Comparison of ENCODE assay signal across 25 cellular contexts in the genomic region with DNA sequence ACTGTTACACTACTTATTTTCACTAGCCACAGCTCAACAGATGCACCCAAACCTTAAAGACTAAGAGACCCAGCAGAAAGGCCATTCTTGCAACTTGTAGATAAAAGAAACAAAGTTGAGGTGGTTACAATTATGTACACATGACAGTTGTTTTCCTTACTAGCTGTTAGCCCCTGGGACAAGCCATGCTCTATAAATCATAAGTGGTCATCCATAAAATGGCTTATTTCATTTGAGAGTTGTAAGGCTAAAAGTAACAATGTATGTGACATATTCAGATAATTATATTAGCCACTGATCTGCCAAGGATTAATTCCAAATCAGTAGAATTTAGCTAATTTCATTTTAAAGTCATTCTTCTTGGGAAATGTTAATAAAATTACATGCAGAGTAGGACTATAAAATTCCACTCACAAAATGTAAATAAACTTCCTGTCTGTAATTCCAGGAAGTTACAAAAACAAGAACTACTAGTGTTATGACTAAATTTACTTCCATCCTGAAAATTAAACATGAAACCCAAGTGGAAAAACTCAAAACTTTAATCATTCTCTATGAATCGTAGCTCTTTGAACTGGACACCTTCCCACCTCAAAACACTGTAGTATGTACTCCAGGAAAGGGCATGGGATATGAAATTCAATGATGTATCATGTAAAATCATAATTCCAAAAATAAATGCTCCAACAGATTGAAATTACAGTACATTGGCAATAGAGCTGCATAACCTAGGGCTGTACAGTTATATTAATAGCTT. TPM values are rescaled to one million over a fixed set of nuclear protein-coding genes. Genes with fewer than 3 reads are reported as not detected.
DNase-seq lines count a peak whose midpoint lies in the region; ATAC-seq and TF ChIP-seq lines count a peak whose summit lies in the region.
"Had no signal": no experiment of that assay in that cellular context is flagged by ENCODE, and none has a peak within 500 bp of the region (broad histone marks: within the 10 kb centered on the region; RNA-seq: fewer than 3 reads in every experiment).

No MANE protein-coding gene starts in this region.

- no peaks in the 10 kb centered on the region for H3K9me3 ChIP-seq in sigmoid colon
- H3K9me3 ChIP-seq: BLaER1, ovary, upper lobe of left lung had no signal

- H3K27me3 ChIP-seq in sigmoid colon = no peaks in the 10 kb centered on the region
- H3K27me3 ChIP-seq: BLaER1, foreskin keratinocyte, ovary, upper lobe of left lung had no signal

- H3K4me3 ChIP-seq in sigmoid colon = no peak overlapping the region
- H3K4me3 ChIP-seq: BLaER1, GM12878, ovary, upper lobe of left lung had no signal

- TF ChIP-seq POLR2A in sigmoid colon (IDR thresholded peaks at IDR 0.05) = no peak

- no peak for TF ChIP-seq EP300 in sigmoid colon (IDR thresholded peaks at IDR 0.05)

- H3K27me3 Mint-ChIP-seq in activated CD8-positive, alpha-beta memory T cell treated with anti-CD3 and anti-CD28 coated beads, Interleukin-2, amount 10 ng/mL, durations not matched to agents 7 days and 5 days = no peaks in the 10 kb centered on the region
- H3K27me3 Mint-ChIP-seq in activated naive CD8-positive, alpha-beta T cell treated with anti-CD3 and anti-CD28 coated beads, Interleukin-2, amount 10 ng/mL, durations not matched to agents 7 days and 5 days = no peaks in the 10 kb centered on the region
- H3K27me3 Mint-ChIP-seq: T-helper 17 cell had no signal

- H3K27ac Mint-ChIP-seq in activated CD8-positive, alpha-beta memory T cell treated with anti-CD3 and anti-CD28 coated beads, Interleukin-2, amount 10 ng/mL, durations not matched to agents 7 days and 5 days = peak overlapping the region; percentile 39
- H3K27ac Mint-ChIP-seq in activated naive CD8-positive, alpha-beta T cell treated with anti-CD3 and anti-CD28 coated beads, Interleukin-2, amount 10 ng/mL, durations not matched to agents 7 days and 5 days = peak overlapping the region; percentile 32
- H3K27ac Mint-ChIP-seq: T-helper 17 cell had no signal

- peaks cover 27% of the 10 kb centered on the region for H3K4me1 Mint-ChIP-seq in activated CD8-positive, alpha-beta memory T cell treated with anti-CD3 and anti-CD28 coated beads, Interleukin-2, amount 10 ng/mL, durations not matched to agents 7 days and 5 days
- H3K4me1 Mint-ChIP-seq in activated naive CD8-positive, alpha-beta T cell treated with anti-CD3 and anti-CD28 coated beads, Interleukin-2, amount 10 ng/mL, durations not matched to agents 7 days and 5 days = peaks cover 9% of the 10 kb centered on the region
- H3K4me1 Mint-ChIP-seq: nephron had no signal

- CTCF ChIA-PET in activated CD8-positive, alpha-beta memory T cell treated with anti-CD3 and anti-CD28 coated beads, Interleukin-2, amount 10 ng/mL, durations not matched to agents 7 days and 5 days (lab: Charles Lee) = interaction anchor here (0.9 to 1.9 kb wide), 2 partner anchors 9 to 11 kb away, joined by 3 to 8 read pairs; no protein-coding TSS in a partner anchor
- CTCF ChIA-PET in HEK293T (lab: Yijun Ruan, JAX) = interaction anchor here (0.6 to 1.4 kb wide), 6 partner anchors 10 to 133 kb away, joined by 3 read pairs; no protein-coding TSS in a partner anchor

- TF ChIP-seq CTCF in sigmoid colon (IDR thresholded peaks at IDR 0.05) = no peak

- H3K36me3 Mint-ChIP-seq in activated CD8-positive, alpha-beta memory T cell treated with anti-CD3 and anti-CD28 coated beads, Interleukin-2, amount 10 ng/mL, durations not matched to agents 7 days and 5 days = peaks cover 26% of the 10 kb centered on the region
- peaks cover 16% of the 10 kb centered on the region for H3K36me3 Mint-ChIP-seq in activated naive CD8-positive, alpha-beta T cell treated with anti-CD3 and anti-CD28 coated beads, Interleukin-2, amount 10 ng/mL, durations not matched to agents 7 days and 5 days

- peaks cover 0 to 21% (median 6%) of the 10 kb centered on the region in 4 donors for H3K36me3 ChIP-seq in sigmoid colon
- H3K36me3 ChIP-seq: ovary had no signal

- H3K4me1 ChIP-seq in sigmoid colon = peaks cover 0 to 17% (median 5%) of the 10 kb centered on the region in 4 donors

- no peak overlapping the region for H3K27ac ChIP-seq in sigmoid colon
- H3K27ac ChIP-seq: BLaER1, foreskin keratinocyte, ovary, RWPE1, upper lobe of left lung had no signal

- 59 to 64% methylated on average over 1 of the region's 1 CpG for WGBS in sigmoid colon, 2 donors

- H3K4me3 Mint-ChIP-seq in activated CD8-positive, alpha-beta memory T cell treated with anti-CD3 and anti-CD28 coated beads, Interleukin-2, amount 10 ng/mL, durations not matched to agents 7 days and 5 days = no peak overlapping the region
- H3K4me3 Mint-ChIP-seq in activated naive CD8-positive, alpha-beta T cell treated with anti-CD3 and anti-CD28 coated beads, Interleukin-2, amount 10 ng/mL, durations not matched to agents 7 days and 5 days = no peak overlapping the region
- H3K4me3 Mint-ChIP-seq: nephron, T-helper 17 cell had no signal

- DNase-seq in activated CD8-positive, alpha-beta memory T cell treated with anti-CD3 and anti-CD28 coated beads, Interleukin-2, amount 10 ng/mL, durations not matched to agents 7 days and 5 days = no peak
- DNase-seq in activated CD8-positive, alpha-beta memory T cell treated with anti-CD3 and anti-CD28 coated beads, Interleukin-2, amount 50 U/mL, for 4 hours = no peak
- no peak for DNase-seq in HEK293T (ENCODE audit: extremely low spot score)
- no peak for DNase-seq in activated naive CD8-positive, alpha-beta T cell treated with anti-CD3 and anti-CD28 coated beads, Interleukin-2, amount 10 ng/mL, durations not matched to agents 7 days and 5 days
- DNase-seq in sigmoid colon = peak; percentile 2
- DNase-seq in midbrain (lab: John Stamatoyannopoulos, UW) = no peak
- DNase-seq in glomerular visceral epithelial cell (ENCODE audit: extremely low spot score) = no peak
- DNase-seq: activated CD4-positive, alpha-beta T cell treated with anti-CD3 and anti-CD28 coated beads for 4 hours; activated CD8-positive, alpha-beta memory T cell treated with anti-CD3 and anti-CD28 coated beads, Interleukin-2, amount 50 U/mL, for 48 hours; amygdala; DND-41; effector memory CD4-positive, alpha-beta T cell; foreskin keratinocyte; NCI-H446; ovary; T-helper 17 cell; upper lobe of left lung had no signal

- intact Hi-C loops in sigmoid colon (cut with DNase I) = no loop called here

- ATAC-seq in activated CD8-positive, alpha-beta memory T cell treated with anti-CD3 and anti-CD28 coated beads, Interleukin-2, amount 10 ng/mL, durations not matched to agents 7 days and 5 days = no peak
- ATAC-seq in activated naive CD8-positive, alpha-beta T cell treated with anti-CD3 and anti-CD28 coated beads, Interleukin-2, amount 10 ng/mL, durations not matched to agents 7 days and 5 days (ENCODE audit: low read depth) = no peak
- no peak for ATAC-seq in GM21360 (IDR thresholded peaks at IDR 0.05; ENCODE audit: unreplicated experiment)
- ATAC-seq: foreskin keratinocyte, GM12878, T-helper 17 cell had no signal

- no peaks in the 10 kb centered on the region for H3K9me3 Mint-ChIP-seq in activated CD8-positive, alpha-beta memory T cell treated with anti-CD3 and anti-CD28 coated beads, Interleukin-2, amount 10 ng/mL, durations not matched to agents 7 days and 5 days (ENCODE audit: low read depth)
- H3K9me3 Mint-ChIP-seq in activated naive CD8-positive, alpha-beta T cell treated with anti-CD3 and anti-CD28 coated beads, Interleukin-2, amount 10 ng/mL, durations not matched to agents 7 days and 5 days = no peaks in the 10 kb centered on the region
- H3K9me3 Mint-ChIP-seq: nephron had no signal

- POLR2A ChIA-PET in HEK293T (lab: Yijun Ruan, JAX) = interaction anchor here (1.1 to 1.2 kb wide), 2 partner anchors 13 to 14 kb away, joined by 3 read pairs; a partner anchor contains a TSS
- POLR2A ChIA-PET in activated naive CD8-positive, alpha-beta T cell treated with anti-CD3 and anti-CD28 coated beads, Interleukin-2, amount 10 ng/mL, durations not matched to agents 7 days and 5 days (lab: Charles Lee) = interaction anchor here (1.1 to 2.5 kb wide), 3 partner anchors 9 to 17 kb away, joined by 4 to 11 read pairs (median 4); a partner anchor contains a TSS

TF ChIP-seq in HEK293T, 16 proteins besides CTCF, POLR2A, EP300 and RAD21:
- TF ChIP-seq HDGF (IDR thresholded peaks at IDR 0.05; ENCODE audit: borderline replicate concordance) = no peak
- TF ChIP-seq CTBP1 (IDR thresholded peaks at IDR 0.05; ENCODE audit: borderline replicate concordance) = no peak
- TF ChIP-seq, protein P1, sequence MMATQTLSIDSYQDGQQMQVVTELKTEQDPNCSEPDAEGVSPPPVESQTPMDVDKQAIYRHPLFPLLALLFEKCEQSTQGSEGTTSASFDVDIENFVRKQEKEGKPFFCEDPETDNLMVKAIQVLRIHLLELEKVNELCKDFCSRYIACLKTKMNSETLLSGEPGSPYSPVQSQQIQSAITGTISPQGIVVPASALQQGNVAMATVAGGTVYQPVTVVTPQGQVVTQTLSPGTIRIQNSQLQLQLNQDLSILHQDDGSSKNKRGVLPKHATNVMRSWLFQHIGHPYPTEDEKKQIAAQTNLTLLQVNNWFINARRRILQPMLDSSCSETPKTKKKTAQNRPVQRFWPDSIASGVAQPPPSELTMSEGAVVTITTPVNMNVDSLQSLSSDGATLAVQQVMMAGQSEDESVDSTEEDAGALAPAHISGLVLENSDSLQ (IDR thresholded peaks at IDR 0.05) = peak; percentile 83
TF ChIP-seq in HEK293T: peak in this region for 1.

RNA-seq across cellular contexts. Expression of a gene that starts 13.3 kb away (rescaled TPM):
- 10 to 100 TPM; 27.0 to 35.3 TPM for total RNA-seq in activated CD8-positive, alpha-beta memory T cell treated with anti-CD3 and anti-CD28 coated beads, Interleukin-2, amount 10 ng/mL, durations not matched to agents 7 days and 5 days
- 10 to 100 TPM; 33.6 to 37.7 TPM for total RNA-seq in activated naive CD8-positive, alpha-beta T cell treated with anti-CD3 and anti-CD28 coated beads, Interleukin-2, amount 10 ng/mL, durations not matched to agents 7 days and 5 days
- 100 to 1,000 TPM in 1 of 4 donors, 10 to 100 TPM in 3; 54.6 to 109 (median 67.0) TPM for total RNA-seq in sigmoid colon
- 10 to 100 TPM; 12.3 to 23.0 (median 13.8) TPM for polyA plus RNA-seq in sigmoid colon

RNA-seq across cellular contexts. Expression of a gene that starts 18.8 kb away (rescaled TPM):
- total RNA-seq in activated CD8-positive, alpha-beta memory T cell treated with anti-CD3 and anti-CD28 coated beads, Interleukin-2, amount 10 ng/mL, durations not matched to agents 7 days and 5 days = 1 to 10 TPM; 5.0 to 7.3 TPM
- total RNA-seq in activated naive CD8-positive, alpha-beta T cell treated with anti-CD3 and anti-CD28 coated beads, Interleukin-2, amount 10 ng/mL, durations not matched to agents 7 days and 5 days = 1 to 10 TPM; 8.1 to 9.1 TPM
- not detected for total RNA-seq in sigmoid colon
- 1 to 10 TPM; 1.8 to 8.2 (median 3.0) TPM for polyA plus RNA-seq in sigmoid colon
- total RNA-seq: lung microvascular endothelial cell, SK-MEL-5 had no signal
- polyA plus RNA-seq: AG04450, foreskin keratinocyte, ovary had no signal

Comparison
In these comparisons a context has a peak if more than half of its experiments do, and no peak if none do; other contexts are left out.
1. RNA of a gene that starts 18.8 kb away (total RNA-seq): 8.1 to 9.1 TPM in activated naive CD8-positive, alpha-beta T cell treated with anti-CD3 and anti-CD28 coated beads, Interleukin-2, amount 10 ng/mL, durations not matched to agents 7 days and 5 days and 5.0 to 7.3 TPM in activated CD8-positive, alpha-beta memory T cell treated with anti-CD3 and anti-CD28 coated beads, Interleukin-2, amount 10 ng/mL, durations not matched to agents 7 days and 5 days; not detected in sigmoid colon; every median in the first group is over 4 times any median in the second.